In the genomic region with DNA sequence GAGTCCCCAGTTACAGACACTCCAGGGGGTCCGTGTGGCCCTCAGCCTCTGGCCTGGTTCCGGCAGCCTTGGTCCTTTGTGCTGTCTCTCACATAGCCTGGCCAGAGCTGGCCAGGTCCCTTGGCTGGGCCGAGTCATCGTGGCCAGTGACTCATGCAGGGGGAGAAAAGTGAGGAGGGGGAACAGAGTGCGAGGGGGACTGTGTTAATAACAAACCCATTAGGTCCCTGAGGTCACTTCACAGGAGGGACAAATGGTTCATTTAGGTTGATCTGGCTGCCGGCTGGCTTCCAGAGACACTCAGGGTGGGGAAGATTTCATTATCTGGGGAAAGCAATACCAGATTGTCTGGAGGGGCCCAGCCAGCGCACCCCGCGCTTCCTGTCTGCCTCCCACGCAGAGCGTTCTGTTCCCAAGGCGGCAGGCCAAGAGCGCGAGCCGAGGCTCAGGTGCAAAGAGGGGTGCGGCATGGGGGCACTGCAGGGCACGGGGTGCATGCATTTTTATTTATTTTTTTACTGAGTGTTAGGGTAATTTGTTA, we compare ENCODE assay signal across 9 cellular contexts.
DNase-seq lines count a peak whose midpoint lies in the region; ATAC-seq, FAIRE-seq and TF ChIP-seq lines count a peak whose summit lies in the region.
"Had no signal": no experiment of that assay in that cellular context is flagged by ENCODE, and none has a peak within 500 bp of the region (broad histone marks: within the 10 kb centered on the region; RNA-seq: fewer than 3 reads in every experiment).

No MANE protein-coding gene starts in this region.

- H3K4me3 Mint-ChIP-seq in glutamatergic neuron (ENCODE audit: unreplicated experiment): peak overlapping the region; percentile 52

- no peak for ATAC-seq in GM18907 (IDR thresholded peaks at IDR 0.05; ENCODE audit: unreplicated experiment)

- H3K9me3 Mint-ChIP-seq in glutamatergic neuron (ENCODE audit: unreplicated experiment): peaks cover 9% of the 10 kb centered on the region

- H3K36me3 Mint-ChIP-seq in glutamatergic neuron (ENCODE audit: unreplicated experiment): no peaks in the 10 kb centered on the region

- H3K27ac Mint-ChIP-seq in glutamatergic neuron (ENCODE audit: unreplicated experiment): peak overlapping the region; percentile 93

- H3K27ac ChIP-seq in skin epidermis: peak overlapping the region in 17 of 21 experiments; percentile 11 to 81 (median 63)

- H3K27me3 Mint-ChIP-seq in glutamatergic neuron (ENCODE audit: unreplicated experiment): peaks cover 6% of the 10 kb centered on the region

- TF ChIP-seq CTCF in glutamatergic neuron (IDR thresholded peaks at IDR 0.05; ENCODE audit: partially characterized antibody, unreplicated experiment): no peak

- H3K4me3 ChIP-seq in skin epidermis: no peak overlapping the region

- H3K4me1 Mint-ChIP-seq in glutamatergic neuron (ENCODE audit: low read depth, unreplicated experiment): peaks cover 35% of the 10 kb centered on the region

- FAIRE-seq in urothelium cell line (lab: Jason Lieb, UNC): no peak

- DNase-seq in ELF-1 (ENCODE audit: low read depth, low spot score): peak; percentile 45
- peak; percentile 52 for DNase-seq in activated CD8-positive, alpha-beta memory T cell treated with anti-CD3 and anti-CD28 coated beads, Interleukin-2, amount 50 U/mL, for 4 hours
- no peak for DNase-seq in glutamatergic neuron
- no peak for DNase-seq in NCI-H2171 (lab: John Stamatoyannopoulos, UW)
- no peak for DNase-seq in urothelium cell line (ENCODE audit: low spot score)
- DNase-seq in NCI-H2227 (lab: John Stamatoyannopoulos, UW; ENCODE audit: unreplicated experiment): no peak
- DNase-seq: hippocampal formation had no signal

Comparison
In these comparisons a context has a peak if more than half of its experiments do, and no peak if none do; other contexts are left out.
1. DNase-seq: peak in ELF-1 (single experiment) and activated CD8-positive, alpha-beta memory T cell treated with anti-CD3 and anti-CD28 coated beads, Interleukin-2, amount 50 U/mL, for 4 hours (single experiment); none in glutamatergic neuron (single experiment), NCI-H2171 (single experiment), urothelium cell line (single experiment) and NCI-H2227 (single experiment).